Comparison of ENCODE assay signal across 13 cellular contexts in the genomic region with DNA sequence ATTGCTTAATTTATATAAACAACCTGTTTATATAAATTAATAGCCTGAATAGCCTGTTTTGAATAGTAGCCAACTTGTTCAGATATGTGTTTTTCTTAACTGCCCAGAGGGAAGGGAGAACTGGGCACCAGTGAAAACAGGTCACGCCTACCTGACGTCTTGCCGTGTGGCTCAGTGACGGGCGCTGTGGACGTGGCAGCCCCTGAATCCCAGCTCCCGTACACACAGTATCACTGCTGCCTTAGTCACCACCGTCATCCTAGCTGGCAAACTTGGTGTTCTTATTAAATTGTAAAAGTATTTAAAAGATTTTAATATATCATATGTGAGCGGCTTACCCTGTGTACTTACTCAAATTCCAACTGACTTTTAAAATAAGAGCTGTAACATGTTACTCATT.
"Had no signal": no experiment of that assay in that cellular context is flagged by ENCODE, and none has a peak within 500 bp of the region (broad histone marks: within the 10 kb centered on the region; RNA-seq: fewer than 3 reads in every experiment).

No MANE protein-coding gene starts in this region.

- H3K36me3 Mint-ChIP-seq: type B pancreatic cell had no signal

- H3K27me3 Mint-ChIP-seq: type B pancreatic cell had no signal

- H3K4me3 Mint-ChIP-seq: nephron, type B pancreatic cell had no signal

- DNase-seq: cerebellar nuclear complex; dermis blood vessel endothelial cell; esophagus squamous epithelium; head of caudate nucleus; left ventricle myocardium superior; occipital lobe; sigmoid colon; stimulated activated CD4-positive, alpha-beta T cell treated with anti-CD3 and anti-CD28 coated beads, Interleukin-2, amount 100 ng/mL, for 24 hours; stimulated activated naive CD4-positive, alpha-beta T cell had no signal

- H3K27ac Mint-ChIP-seq: nephron, type B pancreatic cell had no signal

- H3K9me3 Mint-ChIP-seq: nephron, type B pancreatic cell had no signal

- H3K27ac ChIP-seq: esophagus squamous epithelium, hepatocyte, right atrium auricular region, sigmoid colon had no signal

- ATAC-seq: left ventricle myocardium superior had no signal
